ENCODE assay signal across 9 cellular contexts in the genomic region with DNA sequence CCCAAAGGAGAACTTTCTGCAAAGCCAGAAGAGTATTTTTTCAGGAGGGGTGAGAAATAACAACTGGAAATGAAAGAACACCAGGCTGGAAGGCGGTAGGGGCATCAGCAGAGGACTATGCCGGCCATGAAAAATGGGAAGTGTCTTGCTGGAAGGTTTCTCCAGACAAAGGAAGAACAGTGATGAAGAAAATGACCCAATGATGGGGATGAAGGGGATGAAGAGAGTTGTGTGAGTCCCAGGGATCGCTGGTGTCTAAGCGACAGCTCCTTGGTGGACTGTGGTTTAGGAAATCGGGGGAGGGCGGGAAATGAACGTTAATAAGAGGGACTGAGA. TPM values are rescaled to one million over a fixed set of nuclear protein-coding genes. Genes with fewer than 3 reads are reported as not detected.
DNase-seq lines count a peak whose midpoint lies in the region; ATAC-seq and TF ChIP-seq lines count a peak whose summit lies in the region.
"Had no signal": no experiment of that assay in that cellular context is flagged by ENCODE, and none has a peak within 500 bp of the region (broad histone marks: within the 10 kb centered on the region; RNA-seq: fewer than 3 reads in every experiment).

No MANE protein-coding gene starts in this region.

- DNase-seq in GM12864 (ENCODE audit: low read depth) (no peak), OCI-LY7 (ENCODE audit: low spot score) (no peak), epithelial cell of proximal tubule (ENCODE audit: low read depth) (no peak), psoas muscle (no peak), GM10248 (ENCODE audit: extremely low spot score) (no peak)

- TF ChIP-seq CTCF in GM12864 (IDR thresholded peaks at IDR 0.05; ENCODE audit: low read depth, low read length, missing control alignments) (no peak), OCI-LY7 (conservative IDR thresholded peaks at IDR 0.05; ENCODE audit: low read length) (no peak), epithelial cell of proximal tubule (conservative IDR thresholded peaks at IDR 0.05; ENCODE audit: low read depth, low read length) (no peak), psoas muscle (IDR thresholded peaks at IDR 0.05) (no peak), GM10248 (IDR thresholded peaks at IDR 0.05; ENCODE audit: control extremely low read depth, extremely low read depth, low read depth, missing control alignments) (no peak)

- H3K36me3 ChIP-seq in OCI-LY7 (ENCODE audit: insufficient read depth, low read length): no peaks in the 10 kb centered on the region
- no peaks in the 10 kb centered on the region for H3K36me3 ChIP-seq in psoas muscle (ENCODE audit: insufficient read depth in 1 of 2, low read depth in 1 of 2)

- 4 to 7% (median 6%) methylated on average over 7 of the region's 7 CpGs for WGBS in psoas muscle, 3 donors

- peak overlapping the region; percentile 12; the same call in 1 of the 2 replicates for H3K4me3 ChIP-seq in GM12864 (ENCODE audit: low read depth, low read length)
- peak overlapping the region; percentile 50 for H3K4me3 ChIP-seq in OCI-LY7 (ENCODE audit: low read depth, low read length, poor library complexity, severe bottlenecking)
- peak overlapping the region; percentile 53 for H3K4me3 ChIP-seq in epithelial cell of proximal tubule (ENCODE audit: low read depth, low read length)
- peak overlapping the region; percentile 59 for H3K4me3 ChIP-seq in psoas muscle

- H3K27me3 ChIP-seq in psoas muscle (ENCODE audit: insufficient read depth in 3 of 3, low read length in 2 of 3): peaks cover 0 to 71% (median 6%) of the 10 kb centered on the region in 3 donors

- POLR2A ChIA-PET in OCI-LY7 (lab: Charles Lee) (interaction anchor here (0.9 to 1.6 kb wide), 2 partner anchors 19 to 63 kb away, joined by 3 read pairs; no protein-coding TSS in a partner anchor), GM10248 (lab: Yijun Ruan, JAX) (no interaction called here)

- H2AFZ ChIP-seq in OCI-LY7 (ENCODE audit: low read length): no peak overlapping the region

- H3K4me1 ChIP-seq in OCI-LY7 (ENCODE audit: insufficient read depth, low read length, poor library complexity, severe bottlenecking): peaks cover 2% of the 10 kb centered on the region
- H3K4me1 ChIP-seq in psoas muscle: no peaks in the 10 kb centered on the region

- intact Hi-C loops in OCI-LY7 (cut with micrococcal nuclease; ENCODE audit: unreplicated experiment): no loop called here
- intact Hi-C loops in psoas muscle (cut with DNase I): loop anchor here in 1 of 2 donors (5.0 kb wide), 1 partner anchor 1739 kb away; no protein-coding TSS in a partner anchor

- H4K20me1 ChIP-seq in OCI-LY7 (ENCODE audit: insufficient read depth, low read length): no peaks in the 10 kb centered on the region

- no TSS peak for BruUV-seq in OCI-LY7 (replicated peaks; lab: Mats Ljungman, UMichigan)

- ATAC-seq in psoas muscle: peak in 1 of 4 donors; percentile 11
- no peak for ATAC-seq in HG03280 (IDR thresholded peaks at IDR 0.05; ENCODE audit: unreplicated experiment)
- no peak for ATAC-seq in HG02610 (IDR thresholded peaks at IDR 0.05; ENCODE audit: unreplicated experiment)
- no peak for ATAC-seq in GM19455 (IDR thresholded peaks at IDR 0.05; ENCODE audit: unreplicated experiment)

- no peaks in the 10 kb centered on the region for H3K79me2 ChIP-seq in OCI-LY7 (ENCODE audit: insufficient read depth, low read depth, low read length)

- peak overlapping the region; percentile 56 for H3K4me2 ChIP-seq in OCI-LY7 (ENCODE audit: low read length)

- CTCF ChIA-PET in OCI-LY7 (lab: Charles Lee; ENCODE audit: unreplicated experiment) (no interaction called here), GM10248 (lab: Yijun Ruan, JAX) (interaction anchor here (1.2 to 30.8 kb wide), 16 partner anchors 13 to 216 kb away, joined by 3 to 770 read pairs (median 6); no protein-coding TSS in a partner anchor)

- no peaks in the 10 kb centered on the region for H3K9me3 ChIP-seq in OCI-LY7 (ENCODE audit: low read length)
- no peaks in the 10 kb centered on the region for H3K9me3 ChIP-seq in psoas muscle

- no peaks in the 10 kb centered on the region for H3K9me2 ChIP-seq in OCI-LY7 (ENCODE audit: insufficient read depth, low read length)

- H3K27ac ChIP-seq in OCI-LY7 (ENCODE audit: low read depth, low read length, poor library complexity, severe bottlenecking) (no peak overlapping the region), psoas muscle (no peak overlapping the region)
- H3K27ac ChIP-seq: epithelial cell of prostate had no signal

RNA-seq across cellular contexts. Expression of gene TTLL6, which starts 0.6 kb away (rescaled TPM):
- not detected in 2 replicates for total RNA-seq in OCI-LY7 (2014; rRNA removed; shearing (Covaris generic))
- total RNA-seq in OCI-LY7 (2022): not detected in 2 replicates
- total RNA-seq in epithelial cell of proximal tubule: 0.22 TPM in 1 of 2 replicates, not detected in the other
- not detected for total RNA-seq in psoas muscle
- polyA plus RNA-seq in psoas muscle: under 1 TPM in 2 of 3 donors, not detected in 1; 0.03 to 0.05 TPM

RNA-seq across cellular contexts. Expression of gene CALCOCO2, which starts 14.4 kb away (rescaled TPM):
- total RNA-seq in OCI-LY7 (2014; rRNA removed; shearing (Covaris generic)): 15.3 and 22.7 TPM in 2 replicates
- total RNA-seq in OCI-LY7 (2022) (64.5 and 77.9 TPM in 2 replicates), epithelial cell of proximal tubule (21.3 and 24.8 TPM in 2 replicates), psoas muscle (100 to 1,000 TPM; 169 to 212 (median 177) TPM)
- 100 to 1,000 TPM in 1 of 3 donors, 10 to 100 TPM in 2; 87.2 to 183 (median 90.0) TPM for polyA plus RNA-seq in psoas muscle
